Comparison of ENCODE assay signal across 27 cellular contexts in genomic region chr2:165700511-165700910, GRCh38.
DNase-seq lines count a peak whose midpoint lies in the region; TF ChIP-seq lines count a peak whose summit lies in the region.
"Had no signal": no experiment of that assay in that cellular context is flagged by ENCODE, and none has a peak within 500 bp of the region (broad histone marks: within the 10 kb centered on the region; RNA-seq: fewer than 3 reads in every experiment).

No MANE protein-coding gene starts in this region.

- H3K4me3 ChIP-seq in DOHH2 (ENCODE audit: low read length) (peak overlapping the region; percentile 42), SU-DHL-6 (ENCODE audit: insufficient read depth, low read length, poor library complexity, severe bottlenecking) (no peak overlapping the region), right atrium auricular region (no peak overlapping the region)
- H3K4me3 ChIP-seq: ascending aorta, gastroesophageal sphincter, GM23248, testis had no signal

- no peaks in the 10 kb centered on the region for H3K79me2 ChIP-seq in DOHH2 (ENCODE audit: control insufficient read depth, low read length)
- no peaks in the 10 kb centered on the region for H3K79me2 ChIP-seq in H9 (ENCODE audit: insufficient read depth, low read length)
- H3K79me2 ChIP-seq in SU-DHL-6 (ENCODE audit: insufficient read depth, low read length) = no peaks in the 10 kb centered on the region

- H2AFZ ChIP-seq in H9 (ENCODE audit: low read length) (no peak overlapping the region), SU-DHL-6 (ENCODE audit: low read depth, low read length, severe bottlenecking) (peak overlapping the region; percentile 34)
- H2AFZ ChIP-seq: GM23248 had no signal

- H3K4me3 Mint-ChIP-seq in H9 = no peak overlapping the region
- H3K4me3 Mint-ChIP-seq: activated naive CD8-positive, alpha-beta T cell treated with anti-CD3 and anti-CD28 coated beads, Interleukin-2, amount 10 ng/mL, durations not matched to agents 7 days and 5 days; dendritic cell treated with granulocyte-macrophage colony-stimulating factor and Interleukin-4, amounts not matched to agents 40 ng/mL and 50 ng/mL, for 4 days; memory B cell had no signal

- no peak overlapping the region for H3K18ac ChIP-seq in H9 (ENCODE audit: insufficient read length, low read depth, low read length)

- H3K14ac ChIP-seq in H9 (ENCODE audit: insufficient read depth, low read length) = no peak overlapping the region

- H3K4me2 ChIP-seq in DOHH2 (ENCODE audit: low read length) (peak overlapping the region; percentile 65), H9 (ENCODE audit: insufficient read depth, insufficient read length, low read length) (no peak overlapping the region), SU-DHL-6 (ENCODE audit: low read depth, low read length, poor library complexity, severe bottlenecking) (no peak overlapping the region)

- no peaks in the 10 kb centered on the region; a peak in 1 of 5 replicates for H3K9me3 Mint-ChIP-seq in H9
- H3K9me3 Mint-ChIP-seq: activated naive CD8-positive, alpha-beta T cell treated with anti-CD3 and anti-CD28 coated beads, Interleukin-2, amount 10 ng/mL, durations not matched to agents 7 days and 5 days; dendritic cell treated with granulocyte-macrophage colony-stimulating factor and Interleukin-4, amounts not matched to agents 40 ng/mL and 50 ng/mL, for 4 days; memory B cell had no signal

- no peak overlapping the region for H3K56ac ChIP-seq in H9 (ENCODE audit: insufficient read length, low read depth, low read length)

- H3K9ac ChIP-seq in H9 (ENCODE audit: extremely low read depth, insufficient read length, low read length) (no peak overlapping the region), SU-DHL-6 (ENCODE audit: low read length) (no peak overlapping the region)
- H3K9ac ChIP-seq: GM23248 had no signal

- H2BK15ac ChIP-seq in H9 (ENCODE audit: low read depth, low read length) = no peak overlapping the region

- H3K27ac ChIP-seq in DOHH2 (ENCODE audit: low read depth, low read length) (peak overlapping the region; percentile 52), H9 (ENCODE audit: insufficient read length, low read depth, low read length) (no peak overlapping the region), SU-DHL-6 (ENCODE audit: low read depth, low read length) (no peak overlapping the region), right atrium auricular region (no peak overlapping the region)
- H3K27ac ChIP-seq: ascending aorta, gastroesophageal sphincter, GM23248, testis had no signal

- H3K9me3 ChIP-seq in DOHH2 (ENCODE audit: control insufficient read depth, insufficient read depth, low read length) = no peaks in the 10 kb centered on the region
- H3K9me3 ChIP-seq in H9 (ENCODE audit: control insufficient read depth, low read depth, low read length) = no peaks in the 10 kb centered on the region
- H3K9me3 ChIP-seq in SU-DHL-6 (ENCODE audit: insufficient read depth, low read length) = no peaks in the 10 kb centered on the region
- H3K9me3 ChIP-seq in right atrium auricular region = no peaks in the 10 kb centered on the region
- H3K9me3 ChIP-seq: ascending aorta, gastroesophageal sphincter, testis had no signal

- no peak overlapping the region for H2BK12ac ChIP-seq in H9 (ENCODE audit: insufficient read length, low read depth, low read length)

- no peak overlapping the region for H2AK5ac ChIP-seq in H9 (ENCODE audit: insufficient read length, low read length)

- H3K4me1 ChIP-seq in DOHH2 (ENCODE audit: control insufficient read depth, low read length) (peaks cover 35% of the 10 kb centered on the region), H9 (ENCODE audit: insufficient read depth, low read length) (peaks cover 14% of the 10 kb centered on the region; the same call in 1 of the 2 replicates), right atrium auricular region (no peaks in the 10 kb centered on the region)
- H3K4me1 ChIP-seq: gastroesophageal sphincter had no signal

- H3K23me2 ChIP-seq in H9 (ENCODE audit: insufficient read length, low read depth, low read length, poor library complexity, severe bottlenecking) = no peaks in the 10 kb centered on the region

- H3K36me3 ChIP-seq in DOHH2 (ENCODE audit: control insufficient read depth, low read length) (no peaks in the 10 kb centered on the region), SU-DHL-6 (ENCODE audit: low read length) (no peaks in the 10 kb centered on the region), right atrium auricular region (no peaks in the 10 kb centered on the region)
- H3K36me3 ChIP-seq: ascending aorta, gastroesophageal sphincter had no signal

- no peaks in the 10 kb centered on the region for H3K79me1 ChIP-seq in H9 (ENCODE audit: insufficient read depth, low read depth, low read length, poor library complexity, severe bottlenecking)

- no peak overlapping the region for H2BK120ac ChIP-seq in H9 (ENCODE audit: low read depth, low read length, poor library complexity, severe bottlenecking)

- H3K36me3 Mint-ChIP-seq in H9 (ENCODE audit: insufficient read depth in 1 of 3, low read depth in 3 of 3) = no peaks in the 10 kb centered on the region
- H3K36me3 Mint-ChIP-seq: activated naive CD8-positive, alpha-beta T cell treated with anti-CD3 and anti-CD28 coated beads, Interleukin-2, amount 10 ng/mL, durations not matched to agents 7 days and 5 days; memory B cell had no signal

- H3K9me2 ChIP-seq in DOHH2 (replicated peaks; ENCODE audit: control insufficient read depth, low read length) (no peaks in the 10 kb centered on the region), SU-DHL-6 (replicated peaks; ENCODE audit: insufficient read depth, low read length) (no peaks in the 10 kb centered on the region)

- DNase-seq in H9 (peak; percentile 43), myocyte (ENCODE audit: low read depth) (peak; percentile 68), right atrium auricular region (ENCODE audit: low spot score) (no peak), activated gamma-delta T cell treated with Interleukin-2 at 50 U/mL for 16 hours (no peak)
- DNase-seq in activated CD4-positive, CD25-positive, alpha-beta regulatory T cell (lab: John Stamatoyannopoulos, UW) = no peak
- DNase-seq: activated CD4-positive, alpha-beta T cell treated with anti-CD3 and anti-CD28 coated beads for 4 hours; activated effector memory CD4-positive, alpha-beta T cell treated with anti-CD3 and anti-CD28 coated beads, Interleukin-2, amount 50 U/mL, for 16 hours; activated naive CD8-positive, alpha-beta T cell treated with anti-CD3 and anti-CD28 coated beads, Interleukin-2, amount 10 ng/mL, durations not matched to agents 7 days and 5 days; activated T-cell treated with anti-CD3 and anti-CD28 coated beads, Interleukin-2, amount 50 U/mL, for 1 hour; Calu3; caudate nucleus; EL; GM23248; hippocampal formation; NCI-H2107; NCI-H524 treated with DMSO at 0.1 percent for 48 hours; RPMI8226; stimulated activated naive CD8-positive, alpha-beta T cell treated with anti-CD3 and anti-CD28 coated beads, Interleukin-15, Interleukin-2, amounts not matched to agents 100 U/mL and 50 U/mL, for 24 hours; T-helper 2 cell; testis had no signal

- no peak overlapping the region for H2BK5ac ChIP-seq in H9 (ENCODE audit: insufficient read length, low read length)

- no peak overlapping the region for H4K8ac ChIP-seq in H9 (replicated peaks; ENCODE audit: insufficient read length, low read depth, low read length)

- peaks cover 49 to 55% of the 10 kb centered on the region in 2 experiments for H3K4me1 Mint-ChIP-seq in H9
- H3K4me1 Mint-ChIP-seq: activated naive CD8-positive, alpha-beta T cell treated with anti-CD3 and anti-CD28 coated beads, Interleukin-2, amount 10 ng/mL, durations not matched to agents 7 days and 5 days had no signal

- H3K4ac ChIP-seq in H9 (ENCODE audit: low read depth, low read length) = no peak overlapping the region

- H4K5ac ChIP-seq in H9 (ENCODE audit: insufficient read length, low read depth, low read length) = no peak overlapping the region

- no peaks in the 10 kb centered on the region for H3F3A ChIP-seq in DOHH2 (ENCODE audit: control insufficient read depth, insufficient read depth)
- H3F3A ChIP-seq in SU-DHL-6 (ENCODE audit: insufficient read depth) = no peaks in the 10 kb centered on the region

- H4K20me1 ChIP-seq in DOHH2 (ENCODE audit: control insufficient read depth, insufficient read depth, low read depth, low read length) = no peaks in the 10 kb centered on the region
- H4K20me1 ChIP-seq in H9 (ENCODE audit: control insufficient read depth, insufficient read depth, insufficient read length) = no peaks in the 10 kb centered on the region
- H4K20me1 ChIP-seq in SU-DHL-6 (ENCODE audit: low read depth, low read length) = no peaks in the 10 kb centered on the region

- H3K27me3 Mint-ChIP-seq in H9 (ENCODE audit: low read depth) = no peaks in the 10 kb centered on the region
- H3K27me3 Mint-ChIP-seq: dendritic cell treated with granulocyte-macrophage colony-stimulating factor and Interleukin-4, amounts not matched to agents 40 ng/mL and 50 ng/mL, for 4 days; progenitor cell of endocrine pancreas had no signal

- H3K23ac ChIP-seq in H9 (ENCODE audit: insufficient read length, low read depth, low read length) = no peak overlapping the region

- H2BK20ac ChIP-seq in H9 (ENCODE audit: low read depth, low read length, poor library complexity, severe bottlenecking) = no peak overlapping the region

- no peak for TF ChIP-seq CTCF in DOHH2 (IDR thresholded peaks at IDR 0.05; ENCODE audit: low read depth, low read length, poor library complexity, severe bottlenecking)
- TF ChIP-seq CTCF in H9 (conservative IDR thresholded peaks at IDR 0.05) = no peak
- no peak for TF ChIP-seq CTCF in SU-DHL-6 (IDR thresholded peaks at IDR 0.05; ENCODE audit: insufficient read depth, low read length, poor library complexity, severe bottlenecking)
- no peak for TF ChIP-seq CTCF in right atrium auricular region (IDR thresholded peaks at IDR 0.05)

- no peak overlapping the region for H3T11ph ChIP-seq in H9 (ENCODE audit: low read length)

- H4K91ac ChIP-seq in H9 (ENCODE audit: insufficient read length, low read depth, low read length) = no peak overlapping the region

- no CpG with 5 or more reads among the region's 5 CpGs for WGBS in H9 (ENCODE audit: extremely low coverage, insufficient read length, low lambda C conversion rate)

- H3K27ac Mint-ChIP-seq in H9 = peak overlapping the region; percentile 34 to 65 (median 63); a peak in 4 of 7 replicates
- H3K27ac Mint-ChIP-seq: activated naive CD8-positive, alpha-beta T cell treated with anti-CD3 and anti-CD28 coated beads, Interleukin-2, amount 10 ng/mL, durations not matched to agents 7 days and 5 days; dendritic cell treated with granulocyte-macrophage colony-stimulating factor and Interleukin-4, amounts not matched to agents 40 ng/mL and 50 ng/mL, for 4 days; memory B cell; progenitor cell of endocrine pancreas had no signal

- H3K27me3 ChIP-seq in DOHH2 (ENCODE audit: control insufficient read depth, low read length) (no peaks in the 10 kb centered on the region), H9 (ENCODE audit: insufficient read depth, low read length) (no peaks in the 10 kb centered on the region), SU-DHL-6 (ENCODE audit: low read length) (no peaks in the 10 kb centered on the region), right atrium auricular region (no peaks in the 10 kb centered on the region)
- H3K27me3 ChIP-seq: ascending aorta, gastroesophageal sphincter, testis had no signal

Comparison
In these comparisons a context has a peak if more than half of its experiments do, and no peak if none do; other contexts are left out.
1. DNase-seq: peak in H9 (single experiment) and myocyte (single experiment); none in right atrium auricular region (single experiment), activated CD4-positive, CD25-positive, alpha-beta regulatory T cell (0 of 4) and activated gamma-delta T cell treated with Interleukin-2 at 50 U/mL for 16 hours (single experiment).